ENCODE assay signal across 9 cellular contexts in genomic region chr17:61410100-61410551, GRCh38.
A peak's percentile ranks its signal among the peaks of the same experiment; 100 is the strongest.
DNase-seq lines count a peak whose midpoint lies in the region; ATAC-seq and TF ChIP-seq lines count a peak whose summit lies in the region.
"Had no signal": no experiment of that assay in that cellular context is flagged by ENCODE, and none has a peak within 500 bp of the region (broad histone marks: within the 10 kb centered on the region; RNA-seq: fewer than 3 reads in every experiment).

No MANE protein-coding gene starts in this region.

- peaks cover 24% of the 10 kb centered on the region for H3K36me3 Mint-ChIP-seq in nephron (ENCODE audit: low read depth)

- peak overlapping the region in 9 of 10 experiments; percentile 60 to 72 (median 68); a peak in 14 of 20 replicates for H3K4me3 ChIP-seq in BLaER1 treated with 17β-estradiol and CSF1 and Interleukin-3, amounts not matched to agents 10 nM and 100 nM
- H3K4me3 ChIP-seq in MM.1S (ENCODE audit: low read length) = no peak overlapping the region
- H3K4me3 ChIP-seq in effector memory CD4-positive, alpha-beta T cell (ENCODE audit: insufficient read depth, low read depth, low read length, poor library complexity, severe bottlenecking) = peak overlapping the region; percentile 66

- peaks cover 0 to 49% (median 43%) of the 10 kb centered on the region in 11 experiments; a peak in 18 of 22 replicates for H4K20me1 ChIP-seq in BLaER1 treated with 17β-estradiol and CSF1 and Interleukin-3, amounts not matched to agents 10 nM and 100 nM
- H4K20me1 ChIP-seq in MM.1S (ENCODE audit: insufficient read depth, low read length) = no peaks in the 10 kb centered on the region

- H3K36me3 ChIP-seq in BLaER1 treated with 17β-estradiol and CSF1 and Interleukin-3, amounts not matched to agents 10 nM and 100 nM = no peaks in the 10 kb centered on the region
- no peaks in the 10 kb centered on the region for H3K36me3 ChIP-seq in MM.1S (replicated peaks; ENCODE audit: insufficient read depth, low read length)
- H3K36me3 ChIP-seq in effector memory CD4-positive, alpha-beta T cell (ENCODE audit: control insufficient read depth, insufficient read depth, low read length) = no peaks in the 10 kb centered on the region

- 0 out of 22 replicates have a peak overlapping the region, but pooled peaks of 1 of the 11 experiments have one; percentile 69 for H3K9ac ChIP-seq in BLaER1 treated with 17β-estradiol and CSF1 and Interleukin-3, amounts not matched to agents 10 nM and 100 nM
- no peak overlapping the region for H3K9ac ChIP-seq in MM.1S (ENCODE audit: low read length)

- DNase-seq in MM.1S = no peak
- DNase-seq in effector memory CD4-positive, alpha-beta T cell = no peak
- DNase-seq in putamen (ENCODE audit: low spot score) = no peak
- DNase-seq in NOMO-1 (lab: John Stamatoyannopoulos, UW; ENCODE audit: unreplicated experiment in 2 of 2) = no peak
- DNase-seq in RPMI8226 = no peak

- H3K4me2 ChIP-seq in BLaER1 treated with 17β-estradiol and CSF1 and Interleukin-3, amounts not matched to agents 10 nM and 100 nM = peak overlapping the region; percentile 86 to 99 (median 96)
- H3K4me2 ChIP-seq in MM.1S (ENCODE audit: low read depth, low read length) = peak overlapping the region; percentile 66; the same call in 1 of the 2 replicates

- no peak for TF ChIP-seq CTCF in MM.1S (IDR thresholded peaks at IDR 0.05; ENCODE audit: low read length)
- no peak for TF ChIP-seq CTCF in nephron (IDR thresholded peaks at IDR 0.05; ENCODE audit: unreplicated experiment in 3 of 3)

- H3F3A ChIP-seq in MM.1S (ENCODE audit: insufficient read depth, low read length) = 0 out of 2 replicates have a peak, but pooled peaks cover 4% of the 10 kb centered on the region

- H3K4me1 Mint-ChIP-seq in nephron = peaks cover 41% of the 10 kb centered on the region

- no peaks in the 10 kb centered on the region for H3K79me2 ChIP-seq in MM.1S (ENCODE audit: low read length)

- H3K27me3 Mint-ChIP-seq in nephron (ENCODE audit: low read depth) = peaks cover 61% of the 10 kb centered on the region

- peak overlapping the region; percentile 81 to 90 (median 88) for H3K4me3 Mint-ChIP-seq in nephron

- H3K4me1 ChIP-seq in BLaER1 treated with 17β-estradiol and CSF1 and Interleukin-3, amounts not matched to agents 10 nM and 100 nM = peaks cover 13 to 39% (median 34%) of the 10 kb centered on the region in 10 experiments
- H3K4me1 ChIP-seq in MM.1S (ENCODE audit: low read length) = no peaks in the 10 kb centered on the region
- peaks cover 43% of the 10 kb centered on the region for H3K4me1 ChIP-seq in effector memory CD4-positive, alpha-beta T cell (ENCODE audit: control insufficient read depth, insufficient read depth, low read length, poor library complexity, severe bottlenecking)

- H3K9me3 ChIP-seq in BLaER1 treated with 17β-estradiol and CSF1 and Interleukin-3, amounts not matched to agents 10 nM and 100 nM (replicated peaks in 1 of 11) = peaks cover 0 to 5% (median 0%) of the 10 kb centered on the region in 11 experiments; a peak in 2 of 22 replicates
- H3K9me3 ChIP-seq in MM.1S (replicated peaks; ENCODE audit: insufficient read depth, low read length) = no peaks in the 10 kb centered on the region
- H3K9me3 ChIP-seq in effector memory CD4-positive, alpha-beta T cell (ENCODE audit: control insufficient read depth, low read length) = no peaks in the 10 kb centered on the region

- H3K27me3 ChIP-seq in BLaER1 treated with 17β-estradiol and CSF1 and Interleukin-3, amounts not matched to agents 10 nM and 100 nM = peaks cover 81 to 99% (median 89%) of the 10 kb centered on the region in 11 experiments
- peaks cover 26% of the 10 kb centered on the region for H3K27me3 ChIP-seq in MM.1S (replicated peaks; ENCODE audit: insufficient read depth, low read length)
- H3K27me3 ChIP-seq in effector memory CD4-positive, alpha-beta T cell (replicated peaks; ENCODE audit: control insufficient read depth, insufficient read depth, low read length, poor library complexity, severe bottlenecking) = peaks cover 62% of the 10 kb centered on the region
- H3K27me3 ChIP-seq: SJSA1 had no signal

- no peaks in the 10 kb centered on the region for H3K9me3 Mint-ChIP-seq in nephron

- no peak overlapping the region for H2AFZ ChIP-seq in MM.1S (ENCODE audit: low read length)

- ATAC-seq in HG02870 (IDR thresholded peaks at IDR 0.05; ENCODE audit: unreplicated experiment) = no peak

- no peak overlapping the region for H3K27ac ChIP-seq in BLaER1 treated with 17β-estradiol and CSF1 and Interleukin-3, amounts not matched to agents 10 nM and 100 nM
- no peak overlapping the region for H3K27ac ChIP-seq in MM.1S (ENCODE audit: low read length)
- no peak overlapping the region for H3K27ac ChIP-seq in effector memory CD4-positive, alpha-beta T cell (ENCODE audit: insufficient read depth, low read length, poor library complexity, severe bottlenecking)
- H3K27ac ChIP-seq: SJSA1 had no signal

- H3K9me2 ChIP-seq in MM.1S (replicated peaks; ENCODE audit: insufficient read depth, low read length) = no peaks in the 10 kb centered on the region

- H3K27ac Mint-ChIP-seq in nephron = peak overlapping the region; percentile 87 to 98 (median 97)
